In genomic region chr1:110850632-110851031, GRCh38 we compare ENCODE assay signal across 1 cellular context.
TF ChIP-seq lines count a peak whose summit lies in the region.

No MANE protein-coding gene starts in this region.

TF ChIP-seq in K562, 482 proteins besides CTCF, POLR2A, EP300 and RAD21 (continued from another document):
- no peak for TF ChIP-seq MLX (CRISPR knock-in tag; conservative IDR thresholded peaks at IDR 0.05)
- TF ChIP-seq TAF7 (tag; IDR thresholded peaks at IDR 0.05) = no peak
- TF ChIP-seq ZZZ3 (IDR thresholded peaks at IDR 0.05) = no peak
- TF ChIP-seq ARID2 (IDR thresholded peaks at IDR 0.05) = no peak
- no peak for TF ChIP-seq FOSL1 (tag; conservative IDR thresholded peaks at IDR 0.05)
TF ChIP-seq in K562: peak in this region for 2.
